ENCODE assay signal across 8 cellular contexts in genomic region chr10:124417846-124418725, GRCh38. TPM values are rescaled to one million over a fixed set of nuclear protein-coding genes. Genes with fewer than 3 reads are reported as not detected.
DNase-seq lines count a peak whose midpoint lies in the region; TF ChIP-seq lines count a peak whose summit lies in the region.

No MANE protein-coding gene starts in this region.

- DNase-seq in GM10248 (ENCODE audit: extremely low spot score) (peak; percentile 27), HFF-Myc (ENCODE audit: extremely low read depth, low read depth) (no peak), NAMALWA (ENCODE audit: low spot score) (peak; percentile 54), dorsolateral prefrontal cortex (peak; percentile 42 to 80 (median 66)), NCI-H1694 treated with DMSO at 0.1 percent for 48 hours (lab: John Stamatoyannopoulos, UW) (no peak)
- peak; percentile 5 to 12 for DNase-seq in activated CD4-positive, alpha-beta T cell treated with anti-CD3 and anti-CD28 coated beads, Interleukin-2, amount 50 U/mL, for 24 hours (ENCODE audit: low read depth in 1 of 2, low spot score in 1 of 2)
- DNase-seq in stimulated activated CD4-positive, alpha-beta T cell treated with anti-CD3 and anti-CD28 coated beads, Interleukin-2, amount 100 ng/mL, for 24 hours = peak; percentile 50 to 60

- CTCF ChIA-PET in GM10248 (lab: Yijun Ruan, JAX) = interaction anchor here (3.9 kb wide), 1 partner anchor 14 kb away, joined by 21 read pairs; no protein-coding TSS in a partner anchor

- WGBS in liver = 5% methylated on average over 66 of the region's 66 CpGs

- H3K9me3 ChIP-seq in liver (ENCODE audit: control insufficient read depth in 4 of 4, low read length in 3 of 4) = no peaks in the 10 kb centered on the region

- H3K4me3 ChIP-seq in HFF-Myc (replicated peaks; ENCODE audit: low read depth, low read length) (peak overlapping the region; percentile 64), dorsolateral prefrontal cortex (peak overlapping the region; percentile 59 to 100 (median 92)), liver (ENCODE audit: low read depth in 1 of 3, low read length in 3 of 3) (peak overlapping the region; percentile 44 to 78 (median 54))

- H3K4me1 ChIP-seq in liver (ENCODE audit: control insufficient read depth in 4 of 4, insufficient read depth in 4 of 4, low read length in 3 of 4) = peaks cover 8 to 34% (median 28%) of the 10 kb centered on the region in 4 donors

- no peak for TF ChIP-seq RAD21 in liver (IDR thresholded peaks at IDR 0.05)

- H3K27me3 ChIP-seq in dorsolateral prefrontal cortex = no peaks in the 10 kb centered on the region
- peaks cover 0 to 9% (median 0%) of the 10 kb centered on the region in 4 donors for H3K27me3 ChIP-seq in liver (ENCODE audit: control insufficient read depth in 4 of 4, insufficient read depth in 4 of 4, low read length in 3 of 4)

- H3K9ac ChIP-seq in liver (ENCODE audit: low read depth in 1 of 2, low read length in 2 of 2) = peak overlapping the region in 1 of 2 donors; percentile 27

- TF ChIP-seq CTCF in GM10248 (IDR thresholded peaks at IDR 0.05; ENCODE audit: control extremely low read depth, extremely low read depth, low read depth, missing control alignments) = peak; percentile 4
- no peak for TF ChIP-seq CTCF in HFF-Myc (IDR thresholded peaks at IDR 0.05; ENCODE audit: low read depth, low read length, missing control alignments)
- peak in 5 of 56 donors; percentile 6 to 15 (median 11) for TF ChIP-seq CTCF in dorsolateral prefrontal cortex (IDR thresholded peaks at IDR 0.05 in 54 of 56, conservative IDR thresholded peaks at IDR 0.05 in 2 of 56; ENCODE audit: low read depth in 1 of 56, partially characterized antibody in 56 of 56)
- TF ChIP-seq CTCF in liver (IDR thresholded peaks at IDR 0.05; ENCODE audit: low read depth, low read length, missing input control) = no peak

- intact Hi-C loops in dorsolateral prefrontal cortex (cut with DNase I) = loop anchor here (5.0 to 10.0 kb wide), 3 partner anchors 44 to 1413 kb away; partner anchors contain the start of genes ACADSB (in 1 of the 2), IKZF5 (in 1 of the 2) and LHPP (in 1 of the 2)

- H3K36me3 ChIP-seq in liver (ENCODE audit: control insufficient read depth in 4 of 4, insufficient read depth in 3 of 4, low read depth in 1 of 4, low read length in 3 of 4) = no peaks in the 10 kb centered on the region

- H3K27ac ChIP-seq in dorsolateral prefrontal cortex (peak overlapping the region in 58 of 59 donors; percentile 11 to 96 (median 88)), liver (ENCODE audit: low read depth in 1 of 2, low read length in 2 of 2) (peak overlapping the region; percentile 75 to 78)

- POLR2A ChIA-PET in GM10248 (lab: Yijun Ruan, JAX) = interaction anchor here (0.5 kb wide), 1 partner anchor 12 kb away, joined by 4 read pairs; no protein-coding TSS in a partner anchor

TF ChIP-seq in liver, 16 proteins besides CTCF, POLR2A, EP300 and RAD21:
- peak; percentile 22 to 41 for TF ChIP-seq RXRA (IDR thresholded peaks at IDR 0.05)
- TF ChIP-seq EGR1 (IDR thresholded peaks at IDR 0.05; ENCODE audit: low read depth in 2 of 2) = no peak
- TF ChIP-seq HNF4A (conservative IDR thresholded peaks at IDR 0.05) = peak in 1 of 2 donors; percentile 4

RNA-seq across cellular contexts. Expression of gene OAT, which starts 0.6 kb away (rescaled TPM):
- total RNA-seq in dorsolateral prefrontal cortex (100 to 1,000 TPM in 115 of 120 experiments, 10 to 100 TPM in 5; 79.4 to 200 (median 151) TPM), liver (100 to 1,000 TPM in 1 of 2 donors, 10 to 100 TPM in 1; 67.8 to 255 TPM)
- 10 to 100 TPM; 25.1 to 70.4 TPM for polyA plus RNA-seq in liver

RNA-seq across cellular contexts. Expression of gene NKX1-2, which starts 31.7 kb away (rescaled TPM):
- total RNA-seq in dorsolateral prefrontal cortex (1 to 10 TPM in 21 of 120 experiments, under 1 TPM in 99; 0.14 to 1.9 (median 0.59) TPM), liver (not detected)
- not detected for polyA plus RNA-seq in liver

RNA-seq across cellular contexts. Expression of gene LHPP, which starts 43.5 kb away (rescaled TPM):
- total RNA-seq in dorsolateral prefrontal cortex (100 to 1,000 TPM in 93 of 120 experiments, 10 to 100 TPM in 27; 62.4 to 585 (median 134) TPM), liver (10 to 100 TPM; 15.9 to 25.7 TPM)
- polyA plus RNA-seq in liver = 10 to 100 TPM; 26.7 to 39.9 TPM

Comparison
In these comparisons a context has a peak if more than half of its experiments do, and no peak if none do; other contexts are left out.
1. DNase-seq: peak in GM10248 (single experiment), NAMALWA (single experiment), activated CD4-positive, alpha-beta T cell treated with anti-CD3 and anti-CD28 coated beads, Interleukin-2, amount 50 U/mL, for 24 hours (2 of 2), dorsolateral prefrontal cortex (10 of 10) and stimulated activated CD4-positive, alpha-beta T cell treated with anti-CD3 and anti-CD28 coated beads, Interleukin-2, amount 100 ng/mL, for 24 hours (2 of 2); none in HFF-Myc (single experiment) and NCI-H1694 treated with DMSO at 0.1 percent for 48 hours (single experiment).
2. Peak in every context shown above with its lines, with median percentiles within 50 percentile points of each other: H3K4me3 ChIP-seq.